26 cellular contexts compared by ENCODE assay signal in genomic region chr7:28072876-28073514, GRCh38.
"Had no signal": no experiment of that assay in that cellular context is flagged by ENCODE, and none has a peak within 500 bp of the region (broad histone marks: within the 10 kb centered on the region; RNA-seq: fewer than 3 reads in every experiment).

No MANE protein-coding gene starts in this region.

- ATAC-seq: foreskin keratinocyte, left colon, left ventricle myocardium superior, sciatic nerve had no signal

- H3K36me3 Mint-ChIP-seq: type B pancreatic cell had no signal

- H3K27ac Mint-ChIP-seq: dendritic cell treated with granulocyte-macrophage colony-stimulating factor and Interleukin-4, amounts not matched to agents 40 ng/mL and 50 ng/mL, for 4 days; type B pancreatic cell had no signal

- H3K27me3 ChIP-seq: foreskin keratinocyte, hepatocyte, spleen, stomach had no signal

- H2AFZ ChIP-seq: hepatocyte had no signal

- H3K36me3 ChIP-seq: stomach, thoracic aorta had no signal

- H3K9me3 Mint-ChIP-seq: dendritic cell treated with granulocyte-macrophage colony-stimulating factor and Interleukin-4, amounts not matched to agents 40 ng/mL and 50 ng/mL, for 4 days; naive B cell; neural crest cell; type B pancreatic cell had no signal

- H3K27ac ChIP-seq: foreskin keratinocyte, hepatocyte, spleen, stomach, thoracic aorta had no signal

- H3K27me3 Mint-ChIP-seq: dendritic cell treated with granulocyte-macrophage colony-stimulating factor and Interleukin-4, amounts not matched to agents 40 ng/mL and 50 ng/mL, for 4 days; naive B cell; type B pancreatic cell had no signal

- DNase-seq: erythroblast; foreskin keratinocyte; head of caudate nucleus; left colon; left ventricle myocardium superior; mesenchymal stem cell; midbrain; naive B cell; posterior cingulate gyrus; spleen; stimulated activated CD4-positive, alpha-beta T cell treated with anti-CD3 and anti-CD28 coated beads, Interleukin-15, amount 100 ng/mL, for 24 hours; stimulated activated CD4-positive, alpha-beta T cell treated with anti-CD3 and anti-CD28 coated beads, Interleukin-1b, Interleukin-23, amount 100 ng/mL, for 48 hours; stimulated activated CD4-positive, alpha-beta T cell treated with anti-CD3 and anti-CD28 coated beads, Interleukin-4, amount 100 ng/mL, for 4 hours; stimulated activated naive CD4-positive, alpha-beta T cell; stomach; substantia nigra had no signal

- H3K4me1 ChIP-seq: foreskin keratinocyte had no signal

- H3K9me3 ChIP-seq: spleen, stomach, thoracic aorta had no signal

- H3K4me3 Mint-ChIP-seq: dendritic cell treated with granulocyte-macrophage colony-stimulating factor and Interleukin-4, amounts not matched to agents 40 ng/mL and 50 ng/mL, for 4 days; naive B cell; neural crest cell; type B pancreatic cell had no signal

- FAIRE-seq: colon, endothelial cell of umbilical vein, urothelium cell line had no signal

- H3K4me3 ChIP-seq: hepatocyte, lung, spleen, stomach, thoracic aorta had no signal

- H3K4me2 ChIP-seq: hepatocyte had no signal
